In the genomic region with DNA sequence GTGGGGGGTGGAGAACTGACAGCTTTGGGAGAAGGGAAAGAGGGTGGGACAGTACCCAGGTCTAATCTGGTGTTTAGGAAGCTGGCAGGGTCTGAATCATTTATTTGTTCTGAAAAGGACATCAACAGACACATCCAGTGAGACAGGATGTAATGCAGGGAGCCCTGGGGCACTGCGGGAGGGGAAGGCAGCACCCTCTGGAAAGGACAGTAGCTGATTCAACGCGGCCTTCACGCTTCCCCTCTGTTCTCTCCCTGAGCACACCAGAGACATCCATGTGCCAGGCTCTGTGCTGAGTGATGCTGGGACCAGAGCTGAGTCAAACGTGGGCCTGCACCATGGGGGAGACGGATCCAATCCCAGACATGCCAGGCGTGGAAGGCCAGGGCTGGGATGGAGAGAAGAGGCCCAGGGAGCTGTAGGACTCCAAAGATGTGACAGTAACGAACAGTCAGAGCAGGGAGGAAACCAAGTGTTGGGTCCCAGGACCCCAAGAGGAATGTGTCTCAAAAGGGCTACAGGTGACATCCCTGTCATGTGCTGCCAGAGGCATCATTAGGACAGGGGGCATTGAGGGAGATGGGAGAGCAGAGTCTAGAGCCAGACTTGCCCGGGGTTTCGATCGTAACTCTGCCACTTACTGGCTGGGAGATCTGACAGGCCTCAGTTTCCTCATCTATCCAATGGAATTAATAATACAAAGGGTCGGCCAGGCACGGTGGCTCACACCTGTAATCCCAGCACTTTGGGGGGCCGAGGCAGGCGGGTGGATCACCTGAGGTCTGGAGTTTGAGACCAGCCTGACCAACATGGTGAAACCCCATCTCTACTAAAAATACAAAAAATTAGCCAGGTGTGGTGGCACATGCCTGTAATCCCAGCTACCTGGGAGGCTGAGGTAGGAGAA, we compare ENCODE assay signal across 1 cellular context.
TF ChIP-seq lines count a peak whose summit lies in the region.

No MANE protein-coding gene starts in this region.

TF ChIP-seq in SK-N-SH, 30 proteins besides CTCF, POLR2A, EP300 and RAD21:
- no peak for TF ChIP-seq MEF2A (IDR thresholded peaks at IDR 0.05; ENCODE audit: borderline replicate concordance, low read depth)
TF ChIP-seq in SK-N-SH: peak in this region for 0.
